In the genomic region with DNA sequence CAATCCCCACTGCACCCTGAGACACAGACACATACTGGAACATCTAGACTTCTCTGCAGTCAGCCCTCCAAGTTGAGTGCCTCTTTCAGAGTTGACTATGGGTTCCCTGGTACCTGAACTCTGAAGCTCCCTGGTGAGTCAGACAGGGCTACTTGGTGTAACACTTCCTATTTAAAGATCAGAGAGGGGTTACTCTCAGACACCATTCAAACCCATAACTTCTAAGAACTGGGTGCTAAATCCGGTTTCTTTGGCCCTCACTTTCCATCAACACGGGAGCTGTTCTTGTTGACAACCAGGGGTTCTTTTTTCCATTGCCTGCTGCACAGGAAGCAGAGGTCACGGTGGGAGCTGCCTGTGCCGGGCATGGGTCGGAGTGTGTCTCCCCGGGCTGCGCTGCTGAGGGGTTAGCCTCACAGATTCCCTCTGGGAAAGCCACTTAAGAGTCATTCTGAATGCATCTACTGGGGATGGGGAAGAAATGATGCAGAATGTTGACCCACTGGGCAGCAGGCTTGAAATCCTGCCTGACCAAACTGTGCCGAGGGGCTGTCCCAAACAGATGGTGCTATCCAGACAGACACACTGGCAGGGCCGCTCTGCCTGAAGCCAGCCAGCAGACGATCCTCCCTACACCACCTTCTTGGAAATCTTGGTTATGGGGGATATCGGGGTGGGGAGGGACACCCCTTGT, we compare ENCODE assay signal across 8 cellular contexts.
DNase-seq lines count a peak whose midpoint lies in the region; ATAC-seq and TF ChIP-seq lines count a peak whose summit lies in the region.

No MANE protein-coding gene starts in this region.

- TF ChIP-seq CTCF in GM20000 (IDR thresholded peaks at IDR 0.05; ENCODE audit: extremely low read depth, missing control alignments) = no peak

- peak overlapping the region; percentile 85 to 92 for H3K4me3 Mint-ChIP-seq in effector memory CD8-positive, alpha-beta T cell

- peaks cover 6% of the 10 kb centered on the region for H3K36me3 Mint-ChIP-seq in effector memory CD8-positive, alpha-beta T cell (ENCODE audit: insufficient read depth)

- DNase-seq in GM20000 (ENCODE audit: low spot score) = peak; percentile 63
- DNase-seq in activated CD4-positive, alpha-beta T cell treated with anti-CD3 and anti-CD28 coated beads for 4 hours = peak; percentile 52 to 65
- DNase-seq in effector memory CD8-positive, alpha-beta T cell = peak; percentile 23 to 34 (median 28)
- DNase-seq in stimulated activated CD4-positive, alpha-beta T cell treated with anti-CD3 and anti-CD28 coated beads, TNF-alpha, amount 100 ng/mL, for 48 hours (ENCODE audit: low read depth in 3 of 3) = peak; percentile 13 to 51 (median 47)
- no peak for DNase-seq in OCI-M1 (lab: John Stamatoyannopoulos, UW)
- DNase-seq in NCI-H1417 (lab: John Stamatoyannopoulos, UW) = no peak
- DNase-seq in hippocampal formation (lab: John Stamatoyannopoulos, UW) = no peak
- no peak for DNase-seq in Ammon's horn (ENCODE audit: low spot score)

- ATAC-seq in effector memory CD8-positive, alpha-beta T cell (replicated peaks) = peak; percentile 69

- H3K27me3 Mint-ChIP-seq in effector memory CD8-positive, alpha-beta T cell = no peaks in the 10 kb centered on the region

- H3K4me1 Mint-ChIP-seq in effector memory CD8-positive, alpha-beta T cell (ENCODE audit: low read depth in 2 of 2) = peaks cover 46 to 47% of the 10 kb centered on the region in 2 donors

- no peaks in the 10 kb centered on the region for H3K9me3 Mint-ChIP-seq in effector memory CD8-positive, alpha-beta T cell

- H3K27ac Mint-ChIP-seq in effector memory CD8-positive, alpha-beta T cell = peak overlapping the region; percentile 94 to 96

Comparison
In these comparisons a context has a peak if more than half of its experiments do, and no peak if none do; other contexts are left out.
1. DNase-seq: peak in GM20000 (single experiment), activated CD4-positive, alpha-beta T cell treated with anti-CD3 and anti-CD28 coated beads for 4 hours (2 of 2), effector memory CD8-positive, alpha-beta T cell (3 of 3) and stimulated activated CD4-positive, alpha-beta T cell treated with anti-CD3 and anti-CD28 coated beads, TNF-alpha, amount 100 ng/mL, for 48 hours (3 of 3); none in OCI-M1 (single experiment), NCI-H1417 (0 of 3), hippocampal formation (0 of 2) and Ammon's horn (single experiment).